20 cellular contexts compared by ENCODE assay signal in the genomic region with DNA sequence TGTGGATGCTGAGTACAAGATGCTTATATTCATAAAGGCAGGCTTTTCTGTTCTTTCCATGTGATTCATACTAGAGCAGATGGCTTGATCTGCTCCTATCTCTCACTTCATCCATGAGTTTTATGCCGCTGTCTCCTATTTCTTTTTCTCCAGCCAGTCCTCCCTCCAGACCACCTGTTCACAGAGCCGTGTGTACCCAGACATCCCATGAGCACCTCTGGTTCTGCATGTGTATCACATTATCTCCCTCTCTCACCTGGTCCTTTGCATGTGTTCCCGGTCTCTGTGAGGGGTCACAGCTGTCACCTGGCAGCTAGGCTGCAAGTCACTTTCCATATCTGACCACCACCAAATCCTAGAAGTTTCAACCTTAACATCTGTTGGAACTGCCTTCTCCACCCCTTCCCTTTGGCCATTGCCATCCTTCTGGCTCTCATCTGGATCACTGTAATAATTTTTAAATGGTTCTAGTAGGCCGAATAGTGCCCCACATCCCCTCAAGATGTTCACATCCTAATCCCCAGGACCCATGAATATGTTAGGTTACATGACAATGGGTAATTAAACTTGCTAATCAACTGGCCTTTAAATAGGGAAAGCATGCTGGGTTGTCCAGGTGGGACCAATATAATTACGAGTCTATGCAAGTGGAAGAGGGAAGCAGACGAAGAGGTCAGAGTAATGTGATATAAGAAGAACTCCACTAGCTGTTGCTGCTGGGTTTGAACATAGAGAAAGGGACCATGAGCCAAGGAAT.
A peak's percentile ranks its signal among the peaks of the same experiment; 100 is the strongest.
DNase-seq lines count a peak whose midpoint lies in the region; ATAC-seq and TF ChIP-seq lines count a peak whose summit lies in the region.
"Had no signal": no experiment of that assay in that cellular context is flagged by ENCODE, and none has a peak within 500 bp of the region (broad histone marks: within the 10 kb centered on the region; RNA-seq: fewer than 3 reads in every experiment).

No MANE protein-coding gene starts in this region.

- H3K27ac ChIP-seq in mesenchymal stem cell (ENCODE audit: low read length, poor library complexity, severe bottlenecking): no peak overlapping the region
- H3K27ac ChIP-seq: BLaER1 treated with 17β-estradiol and CSF1 and Interleukin-3, amounts not matched to agents 10 nM and 100 nM; SK-N-MC had no signal

- peaks cover 14% of the 10 kb centered on the region for H3K79me1 ChIP-seq in mesenchymal stem cell (replicated peaks; ENCODE audit: low read length, poor library complexity, severe bottlenecking)

- 82% methylated on average over 5 of the region's 6 CpGs for WGBS in mesenchymal stem cell

- H2AK5ac ChIP-seq in mesenchymal stem cell (ENCODE audit: low read length, severe bottlenecking): peak overlapping the region; percentile 69

- no peak overlapping the region for H2BK120ac ChIP-seq in mesenchymal stem cell (ENCODE audit: low read depth, low read length)

- CTCF ChIA-PET in WTC11 (lab: Charles Lee): interaction anchor here (1.4 kb wide), 1 partner anchor 196 kb away, joined by 6 read pairs; no protein-coding TSS in a partner anchor

- H3K36me3 ChIP-seq in mesenchymal stem cell (ENCODE audit: control insufficient read depth in 1 of 2, insufficient read depth in 2 of 2, low read depth in 1 of 2, low read length in 2 of 2): peaks cover 0 to 2% of the 10 kb centered on the region in 2 experiments
- H3K36me3 ChIP-seq: BLaER1 treated with 17β-estradiol and CSF1 and Interleukin-3, amounts not matched to agents 10 nM and 100 nM had no signal

- H3K9me3 Mint-ChIP-seq in WTC11: peaks cover 9% of the 10 kb centered on the region; the same call in 1 of the 2 replicates
- no peaks in the 10 kb centered on the region for H3K9me3 Mint-ChIP-seq in activated naive CD8-positive, alpha-beta T cell treated with anti-CD3 and anti-CD28 coated beads, Interleukin-2, amount 50 U/mL, for 24 hours
- H3K9me3 Mint-ChIP-seq: T-cell had no signal

- no peak overlapping the region for H2BK12ac ChIP-seq in mesenchymal stem cell (ENCODE audit: low read length in 2 of 2)

- no peak overlapping the region for H3K23ac ChIP-seq in mesenchymal stem cell (ENCODE audit: low read length in 2 of 2)

- no peak overlapping the region for H2BK15ac ChIP-seq in mesenchymal stem cell (ENCODE audit: low read depth, poor library complexity, severe bottlenecking)

- H3K18ac ChIP-seq in mesenchymal stem cell (ENCODE audit: low read depth in 1 of 2, low read length in 2 of 2): no peak overlapping the region

- no peaks in the 10 kb centered on the region for H3K9me3 ChIP-seq in mesenchymal stem cell (ENCODE audit: control insufficient read depth, low read length)

- peaks cover 4% of the 10 kb centered on the region for H3K27me3 Mint-ChIP-seq in WTC11 (ENCODE audit: low read depth)
- peaks cover 16% of the 10 kb centered on the region for H3K27me3 Mint-ChIP-seq in activated naive CD8-positive, alpha-beta T cell treated with anti-CD3 and anti-CD28 coated beads, Interleukin-2, amount 50 U/mL, for 24 hours

- H3K27me3 ChIP-seq in mesenchymal stem cell (ENCODE audit: control insufficient read depth in 1 of 2, insufficient read depth in 1 of 2, low read length in 2 of 2): no peaks in the 10 kb centered on the region
- H3K27me3 ChIP-seq: BLaER1 treated with 17β-estradiol and CSF1 and Interleukin-3, amounts not matched to agents 10 nM and 100 nM had no signal

- H3K36me3 Mint-ChIP-seq in WTC11: no peaks in the 10 kb centered on the region
- H3K36me3 Mint-ChIP-seq in activated naive CD8-positive, alpha-beta T cell treated with anti-CD3 and anti-CD28 coated beads, Interleukin-2, amount 50 U/mL, for 24 hours (ENCODE audit: low read depth): no peaks in the 10 kb centered on the region
- H3K36me3 Mint-ChIP-seq: T-cell had no signal

- H3K9ac ChIP-seq in mesenchymal stem cell (ENCODE audit: low read length): no peak overlapping the region
- H3K9ac ChIP-seq: BLaER1 treated with 17β-estradiol and CSF1 and Interleukin-3, amounts not matched to agents 10 nM and 100 nM had no signal

- peaks cover 9% of the 10 kb centered on the region for H3K4me1 ChIP-seq in mesenchymal stem cell (ENCODE audit: control insufficient read depth, insufficient read depth, low read depth, low read length)
- H3K4me1 ChIP-seq: BLaER1 treated with 17β-estradiol and CSF1 and Interleukin-3, amounts not matched to agents 10 nM and 100 nM had no signal

- POLR2A ChIA-PET in WTC11 (lab: Charles Lee): no interaction called here

- H3K4me3 ChIP-seq in mesenchymal stem cell (ENCODE audit: insufficient read depth in 1 of 2, low read depth in 1 of 2, low read length in 2 of 2): no peak overlapping the region
- H3K4me3 ChIP-seq: BLaER1 treated with 17β-estradiol and CSF1 and Interleukin-3, amounts not matched to agents 10 nM and 100 nM; SK-N-MC had no signal

- DNase-seq in DMS 273 treated with DMSO at 0.1 percent for 48 hours (lab: John Stamatoyannopoulos, UW): peak; percentile 87
- DNase-seq in NCI-H1694 treated with DMSO at 0.1 percent for 48 hours (lab: John Stamatoyannopoulos, UW): peak; percentile 50
- DNase-seq in WTC11 (ENCODE audit: low spot score): no peak
- DNase-seq in mesenchymal stem cell: no peak
- DNase-seq in NCI-H1092 (lab: John Stamatoyannopoulos, UW): no peak
- DNase-seq in stimulated activated naive CD4-positive, alpha-beta T cell (lab: John Stamatoyannopoulos, UW): no peak
- DNase-seq in activated naive CD8-positive, alpha-beta T cell treated with anti-CD3 and anti-CD28 coated beads, Interleukin-2, amount 50 U/mL, for 24 hours: no peak
- no peak for DNase-seq in NCI-H774 (lab: John Stamatoyannopoulos, UW)
- DNase-seq: DMS153, EL, HCEC 1CT, KBM-7, NCI-H1092 treated with DMSO at 0.1 percent for 48 hours, NCI-H2029, NCI-H526, T-cell had no signal

- no peak overlapping the region for H2AFZ ChIP-seq in mesenchymal stem cell (ENCODE audit: low read depth, low read length)

- peak overlapping the region; percentile 9 for H4K8ac ChIP-seq in mesenchymal stem cell (ENCODE audit: low read length)

- TF ChIP-seq CTCF in WTC11 (IDR thresholded peaks at IDR 0.05): no peak

- peaks cover 74% of the 10 kb centered on the region for H3K4me1 Mint-ChIP-seq in WTC11
- H3K4me1 Mint-ChIP-seq in activated naive CD8-positive, alpha-beta T cell treated with anti-CD3 and anti-CD28 coated beads, Interleukin-2, amount 50 U/mL, for 24 hours: peaks cover 4% of the 10 kb centered on the region
- H3K4me1 Mint-ChIP-seq: T-cell had no signal

- no peak overlapping the region for H3K4ac ChIP-seq in mesenchymal stem cell (ENCODE audit: low read depth in 1 of 2, low read length in 2 of 2)

- H3K4me2 ChIP-seq in mesenchymal stem cell (ENCODE audit: low read length, poor library complexity, severe bottlenecking): no peak overlapping the region
- H3K4me2 ChIP-seq: BLaER1 treated with 17β-estradiol and CSF1 and Interleukin-3, amounts not matched to agents 10 nM and 100 nM had no signal

- H3K27ac Mint-ChIP-seq in WTC11: peak overlapping the region; percentile 80
- no peak overlapping the region for H3K27ac Mint-ChIP-seq in activated naive CD8-positive, alpha-beta T cell treated with anti-CD3 and anti-CD28 coated beads, Interleukin-2, amount 50 U/mL, for 24 hours
- H3K27ac Mint-ChIP-seq: T-cell had no signal

- H3K14ac ChIP-seq in mesenchymal stem cell (ENCODE audit: low read length in 2 of 2): peak overlapping the region in 1 of 2 experiments; percentile 11

- no peak overlapping the region for H4K91ac ChIP-seq in mesenchymal stem cell (ENCODE audit: low read length)

- no peak overlapping the region for H2BK5ac ChIP-seq in mesenchymal stem cell (ENCODE audit: low read depth, low read length, poor library complexity, severe bottlenecking)

- peak; percentile 80 for ATAC-seq in WTC11
- ATAC-seq in activated naive CD8-positive, alpha-beta T cell treated with anti-CD3 and anti-CD28 coated beads, Interleukin-2, amount 50 U/mL, for 24 hours: no peak
- ATAC-seq: Panc1, Right ventricle myocardium inferior, T-cell had no signal

- peak overlapping the region; percentile 41; the same call in 1 of the 2 replicates for H3K4me3 Mint-ChIP-seq in WTC11
- no peak overlapping the region for H3K4me3 Mint-ChIP-seq in activated naive CD8-positive, alpha-beta T cell treated with anti-CD3 and anti-CD28 coated beads, Interleukin-2, amount 50 U/mL, for 24 hours
- H3K4me3 Mint-ChIP-seq: T-cell had no signal

TF ChIP-seq in WTC11, 78 proteins besides CTCF, POLR2A, EP300 and RAD21 (continues in another document):
- TF ChIP-seq CBFB (CRISPR knock-in tag; IDR thresholded peaks at IDR 0.05; ENCODE audit: low read depth): no peak
- TF ChIP-seq, protein P1, sequence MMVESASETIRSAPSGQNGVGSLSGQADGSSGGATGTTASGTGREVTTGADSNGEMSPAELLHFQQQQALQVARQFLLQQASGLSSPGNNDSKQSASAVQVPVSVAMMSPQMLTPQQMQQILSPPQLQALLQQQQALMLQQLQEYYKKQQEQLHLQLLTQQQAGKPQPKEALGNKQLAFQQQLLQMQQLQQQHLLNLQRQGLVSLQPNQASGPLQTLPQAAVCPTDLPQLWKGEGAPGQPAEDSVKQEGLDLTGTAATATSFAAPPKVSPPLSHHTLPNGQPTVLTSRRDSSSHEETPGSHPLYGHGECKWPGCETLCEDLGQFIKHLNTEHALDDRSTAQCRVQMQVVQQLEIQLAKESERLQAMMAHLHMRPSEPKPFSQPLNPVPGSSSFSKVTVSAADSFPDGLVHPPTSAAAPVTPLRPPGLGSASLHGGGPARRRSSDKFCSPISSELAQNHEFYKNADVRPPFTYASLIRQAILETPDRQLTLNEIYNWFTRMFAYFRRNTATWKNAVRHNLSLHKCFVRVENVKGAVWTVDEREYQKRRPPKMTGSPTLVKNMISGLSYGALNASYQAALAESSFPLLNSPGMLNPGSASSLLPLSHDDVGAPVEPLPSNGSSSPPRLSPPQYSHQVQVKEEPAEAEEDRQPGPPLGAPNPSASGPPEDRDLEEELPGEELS (CRISPR knock-in tag; IDR thresholded peaks at IDR 0.05): 0 out of 2 replicates have a peak, but pooled peaks have one; percentile 28

Comparison
In these comparisons a context has a peak if more than half of its experiments do, and no peak if none do; other contexts are left out.
1. DNase-seq: peak in DMS 273 treated with DMSO at 0.1 percent for 48 hours (single experiment) and NCI-H1694 treated with DMSO at 0.1 percent for 48 hours (single experiment); none in WTC11 (single experiment), mesenchymal stem cell (single experiment), NCI-H1092 (single experiment), stimulated activated naive CD4-positive, alpha-beta T cell (0 of 6), activated naive CD8-positive, alpha-beta T cell treated with anti-CD3 and anti-CD28 coated beads, Interleukin-2, amount 50 U/mL, for 24 hours (single experiment) and NCI-H774 (single experiment).